15 cellular contexts compared by ENCODE assay signal in the genomic region with DNA sequence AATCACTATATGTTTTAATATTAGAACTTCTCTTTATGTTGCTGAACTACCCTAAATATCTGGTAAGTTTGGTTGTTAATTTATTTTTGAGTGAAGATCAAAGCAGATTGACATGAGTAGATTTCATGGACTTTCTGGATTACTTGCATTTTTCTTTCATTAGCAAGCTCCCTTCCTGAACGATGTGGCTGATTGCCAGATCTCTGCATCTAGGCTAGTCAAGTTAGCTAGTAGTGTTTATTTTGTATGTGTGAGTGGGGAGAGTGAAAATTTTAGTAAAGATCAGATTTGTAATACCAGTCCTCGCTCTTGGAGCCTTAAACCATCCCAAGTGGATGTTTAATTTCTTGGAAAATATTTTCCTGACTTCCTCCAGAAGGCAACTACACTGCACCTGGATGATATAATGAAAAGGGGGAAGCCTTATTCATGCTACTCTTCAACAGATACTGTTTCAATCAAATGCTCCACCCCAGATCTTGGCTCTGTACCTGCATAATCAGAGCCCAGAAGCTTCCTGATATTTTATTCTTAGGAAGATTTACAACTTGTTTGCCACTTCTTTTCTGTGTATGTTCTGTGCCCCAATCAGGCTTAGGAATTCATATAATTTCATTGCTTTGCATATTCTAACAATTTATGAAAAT.
DNase-seq lines count a peak whose midpoint lies in the region; ATAC-seq lines count a peak whose summit lies in the region.
"Had no signal": no experiment of that assay in that cellular context is flagged by ENCODE, and none has a peak within 500 bp of the region (broad histone marks: within the 10 kb centered on the region; RNA-seq: fewer than 3 reads in every experiment).

No MANE protein-coding gene starts in this region.

- H3K27ac ChIP-seq in epithelial cell of prostate = no peak overlapping the region

- peak; percentile 57 for DNase-seq in DMS53 (lab: John Stamatoyannopoulos, UW)
- no peak for DNase-seq in DMS53 treated with DMSO at 0.1 percent for 48 hours (lab: John Stamatoyannopoulos, UW; ENCODE audit: unreplicated experiment)
- DNase-seq in NCI-H446 treated with DMSO at 0.1 percent for 48 hours (lab: John Stamatoyannopoulos, UW) = peak; percentile 20
- peak; percentile 18 for DNase-seq in epithelial cell of prostate (ENCODE audit: low read depth, low spot score)
- DNase-seq in pulmonary artery endothelial cell (ENCODE audit: low read depth, low spot score) = peak; percentile 84
- no peak for DNase-seq in NCI-H1092 treated with DMSO at 0.1 percent for 48 hours (lab: John Stamatoyannopoulos, UW)
- DNase-seq: 8988T; activated B cell treated with CpG ODN at 0.5 μM for 24 hours; activated T-cell treated with anti-CD3 and anti-CD28 coated beads, Interleukin-2, amount 50 U/mL, for 1 hour; DND-41; glutamatergic neuron; Karpas-422; substantia nigra had no signal

- ATAC-seq in GM21786 (IDR thresholded peaks at IDR 0.05; ENCODE audit: unreplicated experiment) = no peak
- ATAC-seq in GM19463 (IDR thresholded peaks at IDR 0.05; ENCODE audit: unreplicated experiment) = no peak

Comparison
In these comparisons a context has a peak if more than half of its experiments do, and no peak if none do; other contexts are left out.
1. DNase-seq: peak in DMS53 (single experiment), NCI-H446 treated with DMSO at 0.1 percent for 48 hours (single experiment), epithelial cell of prostate (single experiment) and pulmonary artery endothelial cell (single experiment); none in DMS53 treated with DMSO at 0.1 percent for 48 hours (single experiment) and NCI-H1092 treated with DMSO at 0.1 percent for 48 hours (single experiment).